19 cellular contexts compared by ENCODE assay signal in the genomic region with DNA sequence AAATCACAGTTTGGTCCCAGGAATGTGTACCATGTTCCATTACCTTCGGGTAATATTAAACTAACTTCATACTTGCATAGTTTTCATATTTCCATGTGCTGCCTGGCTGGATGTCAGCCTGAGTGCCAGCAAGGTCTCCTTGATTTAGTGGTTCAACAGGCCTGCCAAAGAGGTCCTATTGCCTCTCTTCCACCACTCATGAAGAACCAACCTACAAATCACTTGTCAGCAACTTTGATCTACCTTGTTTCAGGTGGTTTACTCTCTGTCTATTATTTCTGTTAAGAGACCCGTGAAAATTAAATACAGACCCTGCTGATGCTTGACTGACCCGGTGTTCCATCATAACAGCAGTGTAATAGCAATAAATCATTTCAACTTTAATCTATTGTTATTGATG.
"Had no signal": no experiment of that assay in that cellular context is flagged by ENCODE, and none has a peak within 500 bp of the region (broad histone marks: within the 10 kb centered on the region; RNA-seq: fewer than 3 reads in every experiment).

No MANE protein-coding gene starts in this region.

- H3K4me1 ChIP-seq: ascending aorta, colonic mucosa, right atrium auricular region had no signal

- H3K9me3 ChIP-seq: ascending aorta, colonic mucosa, right atrium auricular region had no signal

- H3K36me3 ChIP-seq: ascending aorta, colonic mucosa, right atrium auricular region had no signal

- ATAC-seq: activated CD4-positive, CD25-positive, alpha-beta regulatory T cell treated with anti-CD3 and anti-CD28 coated beads, Interleukin-2, amount 50 U/mL, for 24 hours; esophagus mucosa; stimulated activated naive CD8-positive, alpha-beta T cell treated with anti-CD3 and anti-CD28 coated beads, Interleukin-15, Interleukin-2, amounts not matched to agents 100 U/mL and 50 U/mL, for 24 hours; T-cell had no signal

- H3K27me3 ChIP-seq: ascending aorta, colonic mucosa, right atrium auricular region had no signal

- H3K4me3 Mint-ChIP-seq: activated naive CD8-positive, alpha-beta T cell treated with anti-CD3 and anti-CD28 coated beads, Interleukin-2, amount 10 ng/mL, durations not matched to agents 7 days and 5 days; activated T-helper 1 cell treated with anti-CD3 and anti-CD28 coated beads, Interleukin-12 subunit alpha, Interleukin-12 subunit beta, Interleukin-2, Interleukin-4 antibody, amounts not matched to agents 30 ng/mL and 10 ng/mL and 1 ng/mL, durations not matched to agents 14 hours and 24 hours and 36 hours; nephron progenitor cell; T-cell had no signal

- H3K4me3 ChIP-seq: ascending aorta, colonic mucosa, right atrium auricular region, smooth muscle cell had no signal

- H3K4me1 Mint-ChIP-seq: activated naive CD8-positive, alpha-beta T cell treated with anti-CD3 and anti-CD28 coated beads, Interleukin-2, amount 10 ng/mL, durations not matched to agents 7 days and 5 days; nephron progenitor cell; T-cell had no signal

- H3K27ac ChIP-seq: ascending aorta, colonic mucosa, right atrium auricular region had no signal

- H3K27me3 Mint-ChIP-seq: activated naive CD8-positive, alpha-beta T cell treated with anti-CD3 and anti-CD28 coated beads, Interleukin-2, amount 10 ng/mL, durations not matched to agents 7 days and 5 days; T-cell had no signal

- H3K4me2 ChIP-seq: smooth muscle cell had no signal

- H3K9me3 Mint-ChIP-seq: activated naive CD8-positive, alpha-beta T cell treated with anti-CD3 and anti-CD28 coated beads, Interleukin-2, amount 10 ng/mL, durations not matched to agents 7 days and 5 days; activated T-helper 1 cell treated with anti-CD3 and anti-CD28 coated beads, Interleukin-12 subunit alpha, Interleukin-12 subunit beta, Interleukin-2, Interleukin-4 antibody, amounts not matched to agents 30 ng/mL and 10 ng/mL and 1 ng/mL, durations not matched to agents 14 hours and 24 hours and 36 hours; nephron progenitor cell had no signal

- DNase-seq: activated CD4-positive, alpha-beta T cell treated with anti-CD3 and anti-CD28 coated beads, Interleukin-2, amount 50 U/mL, for 1 hour; activated CD8-positive, alpha-beta memory T cell treated with anti-CD3 and anti-CD28 coated beads for 24 hours; activated naive CD8-positive, alpha-beta T cell treated with anti-CD3 and anti-CD28 coated beads, Interleukin-2, amount 10 ng/mL, durations not matched to agents 7 days and 5 days; colonic mucosa; kidney; nephron progenitor cell; occipital lobe; stimulated activated CD4-positive, alpha-beta T cell treated with anti-CD3 and anti-CD28 coated beads, Interleukin-4, amount 100 ng/mL, for 4 hours; stimulated activated CD8-positive, alpha-beta memory T cell treated with anti-CD3 and anti-CD28 coated beads, Interleukin-4, amount 100 ng/mL, for 48 hours; stimulated activated naive CD8-positive, alpha-beta T cell treated with anti-CD3 and anti-CD28 coated beads, Interleukin-15, Interleukin-2, amounts not matched to agents 100 U/mL and 50 U/mL, for 24 hours; T-cell; T1000; trophoblast cell had no signal

- H3K36me3 Mint-ChIP-seq: activated naive CD8-positive, alpha-beta T cell treated with anti-CD3 and anti-CD28 coated beads, Interleukin-2, amount 10 ng/mL, durations not matched to agents 7 days and 5 days; T-cell had no signal

- H3K27ac Mint-ChIP-seq: activated naive CD8-positive, alpha-beta T cell treated with anti-CD3 and anti-CD28 coated beads, Interleukin-2, amount 10 ng/mL, durations not matched to agents 7 days and 5 days; activated T-helper 1 cell treated with anti-CD3 and anti-CD28 coated beads, Interleukin-12 subunit alpha, Interleukin-12 subunit beta, Interleukin-2, Interleukin-4 antibody, amounts not matched to agents 30 ng/mL and 10 ng/mL and 1 ng/mL, durations not matched to agents 14 hours and 24 hours and 36 hours; nephron progenitor cell; T-cell had no signal

- FAIRE-seq: kidney had no signal
